In the genomic region with DNA sequence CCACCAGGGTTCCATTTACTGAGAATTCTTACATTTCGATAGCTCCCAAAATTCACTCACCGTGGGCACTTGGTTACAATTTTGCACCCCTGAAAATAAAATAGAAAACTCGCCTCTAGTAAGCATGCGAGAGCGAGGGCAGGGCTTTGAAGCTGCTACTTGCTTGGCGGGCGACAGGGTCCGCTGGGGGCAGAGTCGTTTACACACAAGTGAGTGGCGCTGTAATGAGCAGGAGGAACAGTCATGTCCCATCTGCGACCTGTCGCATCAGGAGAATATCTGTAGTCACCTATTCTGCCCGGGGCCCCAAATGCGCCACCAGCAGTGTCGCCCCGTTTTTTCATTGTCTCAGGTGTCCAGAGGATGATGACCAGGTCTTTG, we compare ENCODE assay signal across 1 cellular context.
A peak's percentile ranks its signal among the peaks of the same experiment; 100 is the strongest.
TF ChIP-seq lines count a peak whose summit lies in the region.

No MANE protein-coding gene starts in this region.

TF ChIP-seq in H1, 55 proteins besides CTCF, POLR2A, EP300 and RAD21 (continued from another document):
- TF ChIP-seq RNF2 (IDR thresholded peaks at IDR 0.05; ENCODE audit: borderline replicate concordance, low read depth, low read length, missing control alignments, poor library complexity, severe bottlenecking) (peak; percentile 29), EZH2 (IDR thresholded peaks at IDR 0.05; ENCODE audit: low read depth, low read length, severe bottlenecking) (peak; percentile 63)
